In genomic region chr2:53985646-53986045, GRCh38 we compare ENCODE assay signal across 27 cellular contexts.
"Had no signal": no experiment of that assay in that cellular context is flagged by ENCODE, and none has a peak within 500 bp of the region (broad histone marks: within the 10 kb centered on the region; RNA-seq: fewer than 3 reads in every experiment).

No MANE protein-coding gene starts in this region.

- FAIRE-seq: astrocyte, kidney, TTC549, urothelium cell line had no signal

- H3K4me2 ChIP-seq: neural progenitor cell had no signal

- H3K36me3 ChIP-seq: brain microvascular endothelial cell, neural progenitor cell had no signal

- ATAC-seq: activated CD8-positive, alpha-beta memory T cell treated with anti-CD3 and anti-CD28 coated beads, Interleukin-2, amount 10 ng/mL, durations not matched to agents 7 days and 5 days; activated CD8-positive, alpha-beta T cell treated with anti-CD3 and anti-CD28 coated beads, Interleukin-2, amount 10 ng/mL, durations not matched to agents 7 days and 5 days; left colon; naive thymus-derived CD8-positive, alpha-beta T cell; right cardiac atrium had no signal

- H3K27ac ChIP-seq: brain microvascular endothelial cell, coronary artery, neural progenitor cell, spleen, WERI-Rb-1 had no signal

- H3K4me1 ChIP-seq: neural progenitor cell had no signal

- H3K4me3 ChIP-seq: coronary artery, dorsolateral prefrontal cortex, neural progenitor cell, spleen had no signal

- H2AFZ ChIP-seq: neural progenitor cell had no signal

- H3K27ac Mint-ChIP-seq: activated CD8-positive, alpha-beta memory T cell treated with anti-CD3 and anti-CD28 coated beads, Interleukin-2, amount 10 ng/mL, durations not matched to agents 7 days and 5 days; activated CD8-positive, alpha-beta T cell treated with anti-CD3 and anti-CD28 coated beads, Interleukin-2, amount 10 ng/mL, durations not matched to agents 7 days and 5 days; activated naive CD4-positive, alpha-beta T cell treated with anti-CD3 and anti-CD28 coated beads, Interleukin-2, amount 10 ng/mL, durations not matched to agents 7 days and 5 days; activated naive CD8-positive, alpha-beta T cell treated with anti-CD3 and anti-CD28 coated beads, Interleukin-2, amount 10 ng/mL, durations not matched to agents 7 days and 5 days; activated T-helper 1 cell treated with anti-CD3 and anti-CD28 coated beads, Interleukin-12 subunit alpha, Interleukin-12 subunit beta, Interleukin-2, Interleukin-4 antibody, amounts not matched to agents 30 ng/mL and 10 ng/mL and 1 ng/mL, durations not matched to agents 14 hours and 24 hours and 36 hours; neural progenitor cell had no signal

- H3K27me3 ChIP-seq: brain microvascular endothelial cell, dorsolateral prefrontal cortex, neural progenitor cell, spleen had no signal

- DNase-seq: activated CD8-positive, alpha-beta memory T cell treated with anti-CD3 and anti-CD28 coated beads, Interleukin-2, amount 10 ng/mL, durations not matched to agents 7 days and 5 days; activated CD8-positive, alpha-beta T cell treated with anti-CD3 and anti-CD28 coated beads, Interleukin-2, amount 10 ng/mL, durations not matched to agents 7 days and 5 days; activated effector memory CD4-positive, alpha-beta T cell treated with anti-CD3 and anti-CD28 coated beads, Interleukin-2, amount 50 U/mL, for 16 hours; activated naive CD4-positive, alpha-beta T cell treated with anti-CD3 and anti-CD28 coated beads, Interleukin-2, amount 10 ng/mL, durations not matched to agents 7 days and 5 days; activated naive CD8-positive, alpha-beta T cell treated with anti-CD3 and anti-CD28 coated beads, Interleukin-2, amount 10 ng/mL, durations not matched to agents 7 days and 5 days; brain microvascular endothelial cell; dorsolateral prefrontal cortex; effector memory CD4-positive, alpha-beta T cell; head of caudate nucleus; hippocampal formation; kidney; left colon; midbrain; naive thymus-derived CD8-positive, alpha-beta T cell; occipital lobe; spleen; stimulated activated naive CD4-positive, alpha-beta T cell treated with Interleukin-2 at 50 U/mL for 16 hours; T-helper 9 cell; trophoblast cell; WERI-Rb-1 had no signal

- H3K4me3 Mint-ChIP-seq: activated CD8-positive, alpha-beta memory T cell treated with anti-CD3 and anti-CD28 coated beads, Interleukin-2, amount 10 ng/mL, durations not matched to agents 7 days and 5 days; activated CD8-positive, alpha-beta T cell treated with anti-CD3 and anti-CD28 coated beads, Interleukin-2, amount 10 ng/mL, durations not matched to agents 7 days and 5 days; activated naive CD4-positive, alpha-beta T cell treated with anti-CD3 and anti-CD28 coated beads, Interleukin-2, amount 10 ng/mL, durations not matched to agents 7 days and 5 days; activated naive CD8-positive, alpha-beta T cell treated with anti-CD3 and anti-CD28 coated beads, Interleukin-2, amount 10 ng/mL, durations not matched to agents 7 days and 5 days; activated T-helper 1 cell treated with anti-CD3 and anti-CD28 coated beads, Interleukin-12 subunit alpha, Interleukin-12 subunit beta, Interleukin-2, Interleukin-4 antibody, amounts not matched to agents 30 ng/mL and 10 ng/mL and 1 ng/mL, durations not matched to agents 14 hours and 24 hours and 36 hours; naive thymus-derived CD8-positive, alpha-beta T cell; neural progenitor cell had no signal

- H3K9me3 Mint-ChIP-seq: activated naive CD4-positive, alpha-beta T cell treated with anti-CD3 and anti-CD28 coated beads, Interleukin-2, amount 10 ng/mL, durations not matched to agents 7 days and 5 days; naive thymus-derived CD8-positive, alpha-beta T cell; neural progenitor cell had no signal

- H3K27me3 Mint-ChIP-seq: activated CD8-positive, alpha-beta memory T cell treated with anti-CD3 and anti-CD28 coated beads, Interleukin-2, amount 10 ng/mL, durations not matched to agents 7 days and 5 days; activated naive CD4-positive, alpha-beta T cell treated with anti-CD3 and anti-CD28 coated beads, Interleukin-2, amount 10 ng/mL, durations not matched to agents 7 days and 5 days; activated naive CD8-positive, alpha-beta T cell treated with anti-CD3 and anti-CD28 coated beads, Interleukin-2, amount 10 ng/mL, durations not matched to agents 7 days and 5 days; naive thymus-derived CD8-positive, alpha-beta T cell had no signal
